In genomic region chr2:162074579-162074922, GRCh38 we compare ENCODE assay signal across 8 cellular contexts. TPM values are rescaled to one million over a fixed set of nuclear protein-coding genes. Genes with fewer than 3 reads are reported as not detected.
A peak's percentile ranks its signal among the peaks of the same experiment; 100 is the strongest.
DNase-seq lines count a peak whose midpoint lies in the region; ATAC-seq lines count a peak whose summit lies in the region.

No MANE protein-coding gene starts in this region.

- no peak overlapping the region for H3K14ac ChIP-seq in trophoblast cell (ENCODE audit: low read length)

- no peak overlapping the region for H4K12ac ChIP-seq in trophoblast cell (ENCODE audit: low read depth, low read length)

- no peak overlapping the region for H3K9ac ChIP-seq in trophoblast cell (ENCODE audit: low read length)

- peaks cover 0 to 2% of the 10 kb centered on the region in 2 experiments for H3K36me3 ChIP-seq in trophoblast cell (ENCODE audit: control insufficient read depth in 1 of 2, insufficient read depth in 2 of 2, low read length in 2 of 2)

- H4K8ac ChIP-seq in trophoblast cell (ENCODE audit: low read depth, low read length): peak overlapping the region; percentile 87

- H3K79me2 ChIP-seq in trophoblast cell (ENCODE audit: control insufficient read depth, insufficient read depth, low read length, poor library complexity): peaks cover 3% of the 10 kb centered on the region

- H3K4me3 ChIP-seq in GM08714 (ENCODE audit: low read length) (peak overlapping the region; percentile 72; the same call in 1 of the 2 replicates), trophoblast cell (ENCODE audit: low read depth, low read length) (no peak overlapping the region)

- H2AK5ac ChIP-seq in trophoblast cell (ENCODE audit: low read length): no peak overlapping the region

- H4K91ac ChIP-seq in trophoblast cell (ENCODE audit: low read depth, low read length): peak overlapping the region; percentile 70

- DNase-seq in NCI-H345 (lab: John Stamatoyannopoulos, UW) (peak; percentile 66), trophoblast cell (no peak), mesenteric fat pad (ENCODE audit: low spot score) (no peak), DMS79 treated with DMSO at 0.1 percent for 48 hours (lab: John Stamatoyannopoulos, UW) (no peak)
- DNase-seq in stimulated activated CD4-positive, alpha-beta T cell treated with anti-CD3 and anti-CD28 coated beads, Interleukin-4, amount 100 ng/mL, for 1 hour: no peak

- peak overlapping the region; percentile 95 for H2BK120ac ChIP-seq in trophoblast cell (ENCODE audit: insufficient read depth, low read length, poor library complexity)

- H3K4ac ChIP-seq in trophoblast cell (ENCODE audit: low read depth, low read length): peak overlapping the region; percentile 2

- H3K18ac ChIP-seq in trophoblast cell (ENCODE audit: low read length): no peak overlapping the region

- WGBS in trophoblast cell (ENCODE audit: extremely low coverage, insufficient coverage, insufficient read length): no CpG with 5 or more reads among the region's 2 CpGs

- no peak overlapping the region for H3K23ac ChIP-seq in trophoblast cell (ENCODE audit: low read length)

- no peak overlapping the region for H3K27ac ChIP-seq in trophoblast cell (ENCODE audit: low read depth, low read length)

- peaks cover 17% of the 10 kb centered on the region for H3K79me1 ChIP-seq in trophoblast cell (ENCODE audit: low read length)

- peak overlapping the region; percentile 93 for H3K4me2 ChIP-seq in trophoblast cell (ENCODE audit: low read length)

- peak overlapping the region; percentile 94 for H2BK12ac ChIP-seq in trophoblast cell (ENCODE audit: low read length)

- ATAC-seq in esophagus mucosa (peak; percentile 19), GM19035 (IDR thresholded peaks at IDR 0.05; ENCODE audit: unreplicated experiment) (no peak)

- peak overlapping the region; percentile 56 for H2AFZ ChIP-seq in trophoblast cell (ENCODE audit: insufficient read depth, low read length, poor library complexity)

- peaks cover 12 to 22% of the 10 kb centered on the region in 2 experiments for H3K4me1 ChIP-seq in trophoblast cell (ENCODE audit: control insufficient read depth in 1 of 2, insufficient read depth in 2 of 2, low read length in 2 of 2)

- peaks cover 5% of the 10 kb centered on the region for H3K9me3 ChIP-seq in trophoblast cell (ENCODE audit: insufficient read depth, low read depth, low read length)

- H3K27me3 ChIP-seq in trophoblast cell (ENCODE audit: insufficient read depth, low read length): no peaks in the 10 kb centered on the region

- no peak overlapping the region for H2BK5ac ChIP-seq in trophoblast cell (ENCODE audit: low read depth, low read length, poor library complexity)

RNA-seq across cellular contexts. Expression of gene DPP4, which starts 0.5 kb away (rescaled TPM):
- total RNA-seq in esophagus mucosa (0.56 TPM), mesenteric fat pad (6.9 TPM)
- polyA plus RNA-seq in trophoblast cell (2013): 28.3 and 29.4 TPM in 2 replicates
